In genomic region chr1:42924249-42925131, GRCh38 we compare ENCODE assay signal across 1 cellular context.
A peak's percentile ranks its signal among the peaks of the same experiment; 100 is the strongest.
TF ChIP-seq lines count a peak whose summit lies in the region.

No MANE protein-coding gene starts in this region.

TF ChIP-seq in HepG2, 621 proteins besides CTCF, POLR2A, EP300 and RAD21 (continued from another document and continues in another):
- TF ChIP-seq, protein P1, sequence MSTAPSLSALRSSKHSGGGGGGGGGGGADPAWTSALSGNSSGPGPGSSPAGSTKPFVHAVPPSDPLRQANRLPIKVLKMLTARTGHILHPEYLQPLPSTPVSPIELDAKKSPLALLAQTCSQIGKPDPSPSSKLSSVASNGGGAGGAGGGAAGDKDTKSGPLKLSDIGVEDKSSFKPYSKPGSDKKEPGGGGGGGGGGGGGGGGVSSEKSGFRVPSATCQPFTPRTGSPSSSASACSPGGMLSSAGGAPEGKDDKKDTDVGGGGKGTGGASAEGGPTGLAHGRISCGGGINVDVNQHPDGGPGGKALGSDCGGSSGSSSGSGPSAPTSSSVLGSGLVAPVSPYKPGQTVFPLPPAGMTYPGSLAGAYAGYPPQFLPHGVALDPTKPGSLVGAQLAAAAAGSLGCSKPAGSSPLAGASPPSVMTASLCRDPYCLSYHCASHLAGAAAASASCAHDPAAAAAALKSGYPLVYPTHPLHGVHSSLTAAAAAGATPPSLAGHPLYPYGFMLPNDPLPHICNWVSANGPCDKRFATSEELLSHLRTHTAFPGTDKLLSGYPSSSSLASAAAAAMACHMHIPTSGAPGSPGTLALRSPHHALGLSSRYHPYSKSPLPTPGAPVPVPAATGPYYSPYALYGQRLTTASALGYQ (CRISPR knock-in tag; IDR thresholded peaks at IDR 0.05) = peak; percentile 21; the same call in 1 of the 2 replicates
- TF ChIP-seq FOSL2 (CRISPR knock-in tag; IDR thresholded peaks at IDR 0.05) (peak; percentile 15; the same call in 1 of the 2 replicates), NR1H2 (CRISPR knock-in tag; IDR thresholded peaks at IDR 0.05; ENCODE audit: borderline replicate concordance, low read depth) (no peak), CEBPG (CRISPR knock-in tag; IDR thresholded peaks at IDR 0.05) (no peak), RNF2 (conservative IDR thresholded peaks at IDR 0.05; ENCODE audit: low read depth) (0 out of 2 replicates have a peak, but pooled peaks have one; percentile 49), SMC3 (IDR thresholded peaks at IDR 0.05; ENCODE audit: low read length) (no peak), ZNF644 (CRISPR knock-in tag; IDR thresholded peaks at IDR 0.05; ENCODE audit: low read depth) (no peak), LRRFIP1 (CRISPR knock-in tag; conservative IDR thresholded peaks at IDR 0.05) (no peak), CBX1 (IDR thresholded peaks at IDR 0.05; ENCODE audit: low read depth) (peak; percentile 50), ISL2 (CRISPR knock-in tag; IDR thresholded peaks at IDR 0.05) (peak; percentile 13; the same call in 1 of the 2 replicates), FOXK1 (CRISPR knock-in tag; IDR thresholded peaks at IDR 0.05; ENCODE audit: borderline replicate concordance, low read depth) (no peak; the same call in 1 of the 2 replicates), THRA (CRISPR knock-in tag; IDR thresholded peaks at IDR 0.05; ENCODE audit: borderline replicate concordance) (peak; percentile 50), MNT (IDR thresholded peaks at IDR 0.05) (no peak), CBFB (CRISPR knock-in tag; IDR thresholded peaks at IDR 0.05) (no peak; the same call in 1 of the 2 replicates), ZKSCAN1 (IDR thresholded peaks at IDR 0.05; ENCODE audit: low read length) (no peak), KDM6A (CRISPR knock-in tag; IDR thresholded peaks at IDR 0.05; ENCODE audit: low read depth) (no peak), ZSCAN21 (CRISPR knock-in tag; IDR thresholded peaks at IDR 0.05; ENCODE audit: borderline replicate concordance) (peak; percentile 48; the same call in 1 of the 2 replicates), ZNF484 (CRISPR knock-in tag; IDR thresholded peaks at IDR 0.05; ENCODE audit: borderline replicate concordance, low read depth) (no peak), ARNT (IDR thresholded peaks at IDR 0.05) (no peak), ZNF788 (CRISPR knock-in tag; IDR thresholded peaks at IDR 0.05; ENCODE audit: borderline replicate concordance) (no peak), GATA4 (IDR thresholded peaks at IDR 0.05; ENCODE audit: borderline replicate concordance, low read depth) (no peak), SSRP1 (CRISPR knock-in tag; IDR thresholded peaks at IDR 0.05) (no peak; the same call in 1 of the 2 replicates), ZKSCAN5 (CRISPR knock-in tag; IDR thresholded peaks at IDR 0.05) (no peak), ZNF33A (CRISPR knock-in tag; IDR thresholded peaks at IDR 0.05; ENCODE audit: borderline replicate concordance) (no peak), ZNF737 (CRISPR knock-in tag; IDR thresholded peaks at IDR 0.05; ENCODE audit: borderline replicate concordance) (no peak), MAZ (IDR thresholded peaks at IDR 0.05; ENCODE audit: borderline replicate concordance, low read depth, low read length) (no peak), MAZ (CRISPR knock-in tag; IDR thresholded peaks at IDR 0.05; ENCODE audit: low read depth) (no peak), SP4 (CRISPR knock-in tag; IDR thresholded peaks at IDR 0.05) (peak; percentile 74; the same call in 1 of the 2 replicates), ZNF234 (CRISPR knock-in tag; conservative IDR thresholded peaks at IDR 0.05) (no peak), SUZ12 (IDR thresholded peaks at IDR 0.05; ENCODE audit: low read depth, low read length) (no peak), ZNF691 (CRISPR knock-in tag; IDR thresholded peaks at IDR 0.05; ENCODE audit: borderline replicate concordance, low read depth) (no peak), ZNF709 (CRISPR knock-in tag; IDR thresholded peaks at IDR 0.05) (no peak), DPF2 (CRISPR knock-in tag; IDR thresholded peaks at IDR 0.05; ENCODE audit: borderline replicate concordance, low read depth) (no peak), ZNF501 (CRISPR knock-in tag; IDR thresholded peaks at IDR 0.05) (peak; percentile 81)
- TF ChIP-seq, protein P2, sequence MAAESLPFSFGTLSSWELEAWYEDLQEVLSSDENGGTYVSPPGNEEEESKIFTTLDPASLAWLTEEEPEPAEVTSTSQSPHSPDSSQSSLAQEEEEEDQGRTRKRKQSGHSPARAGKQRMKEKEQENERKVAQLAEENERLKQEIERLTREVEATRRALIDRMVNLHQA (CRISPR knock-in tag; IDR thresholded peaks at IDR 0.05) = no peak
- TF ChIP-seq, protein P3, sequence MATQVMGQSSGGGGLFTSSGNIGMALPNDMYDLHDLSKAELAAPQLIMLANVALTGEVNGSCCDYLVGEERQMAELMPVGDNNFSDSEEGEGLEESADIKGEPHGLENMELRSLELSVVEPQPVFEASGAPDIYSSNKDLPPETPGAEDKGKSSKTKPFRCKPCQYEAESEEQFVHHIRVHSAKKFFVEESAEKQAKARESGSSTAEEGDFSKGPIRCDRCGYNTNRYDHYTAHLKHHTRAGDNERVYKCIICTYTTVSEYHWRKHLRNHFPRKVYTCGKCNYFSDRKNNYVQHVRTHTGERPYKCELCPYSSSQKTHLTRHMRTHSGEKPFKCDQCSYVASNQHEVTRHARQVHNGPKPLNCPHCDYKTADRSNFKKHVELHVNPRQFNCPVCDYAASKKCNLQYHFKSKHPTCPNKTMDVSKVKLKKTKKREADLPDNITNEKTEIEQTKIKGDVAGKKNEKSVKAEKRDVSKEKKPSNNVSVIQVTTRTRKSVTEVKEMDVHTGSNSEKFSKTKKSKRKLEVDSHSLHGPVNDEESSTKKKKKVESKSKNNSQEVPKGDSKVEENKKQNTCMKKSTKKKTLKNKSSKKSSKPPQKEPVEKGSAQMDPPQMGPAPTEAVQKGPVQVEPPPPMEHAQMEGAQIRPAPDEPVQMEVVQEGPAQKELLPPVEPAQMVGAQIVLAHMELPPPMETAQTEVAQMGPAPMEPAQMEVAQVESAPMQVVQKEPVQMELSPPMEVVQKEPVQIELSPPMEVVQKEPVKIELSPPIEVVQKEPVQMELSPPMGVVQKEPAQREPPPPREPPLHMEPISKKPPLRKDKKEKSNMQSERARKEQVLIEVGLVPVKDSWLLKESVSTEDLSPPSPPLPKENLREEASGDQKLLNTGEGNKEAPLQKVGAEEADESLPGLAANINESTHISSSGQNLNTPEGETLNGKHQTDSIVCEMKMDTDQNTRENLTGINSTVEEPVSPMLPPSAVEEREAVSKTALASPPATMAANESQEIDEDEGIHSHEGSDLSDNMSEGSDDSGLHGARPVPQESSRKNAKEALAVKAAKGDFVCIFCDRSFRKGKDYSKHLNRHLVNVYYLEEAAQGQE (IDR thresholded peaks at IDR 0.05; ENCODE audit: borderline replicate concordance in 1 of 2, low read depth in 1 of 2, low read length in 2 of 2) = no peak
- TF ChIP-seq, protein P4, sequence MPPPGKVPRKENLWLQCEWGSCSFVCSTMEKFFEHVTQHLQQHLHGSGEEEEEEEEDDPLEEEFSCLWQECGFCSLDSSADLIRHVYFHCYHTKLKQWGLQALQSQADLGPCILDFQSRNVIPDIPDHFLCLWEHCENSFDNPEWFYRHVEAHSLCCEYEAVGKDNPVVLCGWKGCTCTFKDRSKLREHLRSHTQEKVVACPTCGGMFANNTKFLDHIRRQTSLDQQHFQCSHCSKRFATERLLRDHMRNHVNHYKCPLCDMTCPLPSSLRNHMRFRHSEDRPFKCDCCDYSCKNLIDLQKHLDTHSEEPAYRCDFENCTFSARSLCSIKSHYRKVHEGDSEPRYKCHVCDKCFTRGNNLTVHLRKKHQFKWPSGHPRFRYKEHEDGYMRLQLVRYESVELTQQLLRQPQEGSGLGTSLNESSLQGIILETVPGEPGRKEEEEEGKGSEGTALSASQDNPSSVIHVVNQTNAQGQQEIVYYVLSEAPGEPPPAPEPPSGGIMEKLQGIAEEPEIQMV (CRISPR knock-in tag; IDR thresholded peaks at IDR 0.05; ENCODE audit: low read depth) = 0 out of 2 replicates have a peak, but pooled peaks have one; percentile 31
- TF ChIP-seq, protein P5, sequence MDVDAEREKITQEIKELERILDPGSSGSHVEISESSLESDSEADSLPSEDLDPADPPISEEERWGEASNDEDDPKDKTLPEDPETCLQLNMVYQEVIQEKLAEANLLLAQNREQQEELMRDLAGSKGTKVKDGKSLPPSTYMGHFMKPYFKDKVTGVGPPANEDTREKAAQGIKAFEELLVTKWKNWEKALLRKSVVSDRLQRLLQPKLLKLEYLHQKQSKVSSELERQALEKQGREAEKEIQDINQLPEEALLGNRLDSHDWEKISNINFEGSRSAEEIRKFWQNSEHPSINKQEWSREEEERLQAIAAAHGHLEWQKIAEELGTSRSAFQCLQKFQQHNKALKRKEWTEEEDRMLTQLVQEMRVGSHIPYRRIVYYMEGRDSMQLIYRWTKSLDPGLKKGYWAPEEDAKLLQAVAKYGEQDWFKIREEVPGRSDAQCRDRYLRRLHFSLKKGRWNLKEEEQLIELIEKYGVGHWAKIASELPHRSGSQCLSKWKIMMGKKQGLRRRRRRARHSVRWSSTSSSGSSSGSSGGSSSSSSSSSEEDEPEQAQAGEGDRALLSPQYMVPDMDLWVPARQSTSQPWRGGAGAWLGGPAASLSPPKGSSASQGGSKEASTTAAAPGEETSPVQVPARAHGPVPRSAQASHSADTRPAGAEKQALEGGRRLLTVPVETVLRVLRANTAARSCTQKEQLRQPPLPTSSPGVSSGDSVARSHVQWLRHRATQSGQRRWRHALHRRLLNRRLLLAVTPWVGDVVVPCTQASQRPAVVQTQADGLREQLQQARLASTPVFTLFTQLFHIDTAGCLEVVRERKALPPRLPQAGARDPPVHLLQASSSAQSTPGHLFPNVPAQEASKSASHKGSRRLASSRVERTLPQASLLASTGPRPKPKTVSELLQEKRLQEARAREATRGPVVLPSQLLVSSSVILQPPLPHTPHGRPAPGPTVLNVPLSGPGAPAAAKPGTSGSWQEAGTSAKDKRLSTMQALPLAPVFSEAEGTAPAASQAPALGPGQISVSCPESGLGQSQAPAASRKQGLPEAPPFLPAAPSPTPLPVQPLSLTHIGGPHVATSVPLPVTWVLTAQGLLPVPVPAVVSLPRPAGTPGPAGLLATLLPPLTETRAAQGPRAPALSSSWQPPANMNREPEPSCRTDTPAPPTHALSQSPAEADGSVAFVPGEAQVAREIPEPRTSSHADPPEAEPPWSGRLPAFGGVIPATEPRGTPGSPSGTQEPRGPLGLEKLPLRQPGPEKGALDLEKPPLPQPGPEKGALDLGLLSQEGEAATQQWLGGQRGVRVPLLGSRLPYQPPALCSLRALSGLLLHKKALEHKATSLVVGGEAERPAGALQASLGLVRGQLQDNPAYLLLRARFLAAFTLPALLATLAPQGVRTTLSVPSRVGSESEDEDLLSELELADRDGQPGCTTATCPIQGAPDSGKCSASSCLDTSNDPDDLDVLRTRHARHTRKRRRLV (CRISPR knock-in tag; IDR thresholded peaks at IDR 0.05) = no peak
- TF ChIP-seq, protein P6, sequence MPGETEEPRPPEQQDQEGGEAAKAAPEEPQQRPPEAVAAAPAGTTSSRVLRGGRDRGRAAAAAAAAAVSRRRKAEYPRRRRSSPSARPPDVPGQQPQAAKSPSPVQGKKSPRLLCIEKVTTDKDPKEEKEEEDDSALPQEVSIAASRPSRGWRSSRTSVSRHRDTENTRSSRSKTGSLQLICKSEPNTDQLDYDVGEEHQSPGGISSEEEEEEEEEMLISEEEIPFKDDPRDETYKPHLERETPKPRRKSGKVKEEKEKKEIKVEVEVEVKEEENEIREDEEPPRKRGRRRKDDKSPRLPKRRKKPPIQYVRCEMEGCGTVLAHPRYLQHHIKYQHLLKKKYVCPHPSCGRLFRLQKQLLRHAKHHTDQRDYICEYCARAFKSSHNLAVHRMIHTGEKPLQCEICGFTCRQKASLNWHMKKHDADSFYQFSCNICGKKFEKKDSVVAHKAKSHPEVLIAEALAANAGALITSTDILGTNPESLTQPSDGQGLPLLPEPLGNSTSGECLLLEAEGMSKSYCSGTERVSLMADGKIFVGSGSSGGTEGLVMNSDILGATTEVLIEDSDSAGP (CRISPR knock-in tag; IDR thresholded peaks at IDR 0.05; ENCODE audit: borderline replicate concordance) = peak; percentile 76; the same call in 1 of the 2 replicates
